Comparison of ENCODE assay signal across 32 cellular contexts in genomic region chr14:94093418-94093817, GRCh38.
"Had no signal": no experiment of that assay in that cellular context is flagged by ENCODE, and none has a peak within 500 bp of the region (broad histone marks: within the 10 kb centered on the region; RNA-seq: fewer than 3 reads in every experiment).

No MANE protein-coding gene starts in this region.

- H3K27ac Mint-ChIP-seq: naive thymus-derived CD4-positive, alpha-beta T cell; natural killer cell; nephron; neural progenitor cell; progenitor cell of endocrine pancreas; stimulated activated memory B cell treated with anti-CD40 and anti-IgM and Interleukin-4, amounts not matched to agents 10 μg/mL and 1 μg/mL and 100 μg/mL, for 72 hours; stimulated activated naive CD8-positive, alpha-beta T cell treated with anti-CD3 and anti-CD28 coated beads, Interleukin-15, amount 100 ng/mL, for 72 hours; type B pancreatic cell had no signal

- H3K9me3 Mint-ChIP-seq: naive thymus-derived CD4-positive, alpha-beta T cell; natural killer cell; nephron; neural progenitor cell; stimulated activated memory B cell treated with anti-CD40 and anti-IgM and Interleukin-4, amounts not matched to agents 10 μg/mL and 1 μg/mL and 100 μg/mL, for 72 hours; stimulated activated naive CD8-positive, alpha-beta T cell treated with anti-CD3 and anti-CD28 coated beads, Interleukin-15, amount 100 ng/mL, for 72 hours; type B pancreatic cell had no signal

- H3K4me3 ChIP-seq: neural progenitor cell, ovary, psoas muscle, skin epidermis, smooth muscle cell, spleen, suprapubic skin, testis, tibial artery, transverse colon, upper lobe of right lung, uterus had no signal

- H2AFZ ChIP-seq: neural progenitor cell, parathyroid adenoma had no signal

- H3K27me3 Mint-ChIP-seq: naive thymus-derived CD4-positive, alpha-beta T cell; progenitor cell of endocrine pancreas; stimulated activated memory B cell treated with anti-CD40 and anti-IgM and Interleukin-4, amounts not matched to agents 10 μg/mL and 1 μg/mL and 100 μg/mL, for 72 hours; stimulated activated naive CD8-positive, alpha-beta T cell treated with anti-CD3 and anti-CD28 coated beads, Interleukin-15, amount 100 ng/mL, for 72 hours; type B pancreatic cell had no signal

- H3K79me2 ChIP-seq: parathyroid adenoma had no signal

- H3K27me3 ChIP-seq: neural progenitor cell, ovary, spleen, suprapubic skin, testis, tibial artery, transverse colon, upper lobe of right lung, uterus had no signal

- H3K4me1 ChIP-seq: parathyroid adenoma, psoas muscle, spleen, testis, tibial artery, transverse colon, upper lobe of right lung, uterus had no signal

- H3K9me3 ChIP-seq: ovary, psoas muscle, spleen, suprapubic skin, testis, tibial artery, transverse colon, upper lobe of right lung, uterus had no signal

- H3K4me2 ChIP-seq: neural progenitor cell, smooth muscle cell had no signal

- DNase-seq: naive thymus-derived CD4-positive, alpha-beta T cell; natural killer cell; occipital lobe; ovary; posterior cingulate gyrus; psoas muscle; right cardiac atrium; spleen; stimulated activated CD4-positive, alpha-beta T cell treated with anti-CD3 and anti-CD28 coated beads, Interleukin-12 subunit alpha, Interleukin-12 subunit beta, amount 100 ng/mL, for 4 hours; stimulated activated CD4-positive, alpha-beta T cell treated with anti-CD3 and anti-CD28 coated beads, Interleukin-1b, Interleukin-23, amount 100 ng/mL, for 48 hours; stimulated activated CD4-positive, alpha-beta T cell treated with anti-CD3 and anti-CD28 coated beads, Interleukin-4, amount 100 ng/mL, for 1 hour; stimulated activated CD4-positive, alpha-beta T cell treated with anti-CD3 and anti-CD28 coated beads, Interleukin-4, amount 100 ng/mL, for 4 hours; stimulated activated CD8-positive, alpha-beta memory T cell treated with anti-CD3 and anti-CD28 coated beads, Interleukin-4, amount 100 ng/mL, for 48 hours; stimulated activated naive CD4-positive, alpha-beta T cell; stimulated activated naive CD8-positive, alpha-beta T cell treated with anti-CD3 and anti-CD28 coated beads, Interleukin-15, amount 100 ng/mL, for 72 hours; stimulated activated naive CD8-positive, alpha-beta T cell treated with anti-CD3 and anti-CD28 coated beads, Interleukin-15, Interleukin-2, amounts not matched to agents 100 U/mL and 50 U/mL, for 24 hours; substantia nigra; testis; tibial artery; transverse colon; upper lobe of right lung; uterus had no signal

- H3K36me3 ChIP-seq: neural progenitor cell, ovary, suprapubic skin, tibial artery, transverse colon, upper lobe of right lung, uterus had no signal

- H3K36me3 Mint-ChIP-seq: natural killer cell had no signal

- ATAC-seq: naive thymus-derived CD4-positive, alpha-beta T cell; natural killer cell; psoas muscle; right cardiac atrium; sciatic nerve; stimulated activated memory B cell treated with anti-CD40 and anti-IgM and Interleukin-4, amounts not matched to agents 10 μg/mL and 1 μg/mL and 100 μg/mL, for 72 hours; stimulated activated naive CD8-positive, alpha-beta T cell treated with anti-CD3 and anti-CD28 coated beads, Interleukin-15, amount 100 ng/mL, for 72 hours; stimulated activated naive CD8-positive, alpha-beta T cell treated with anti-CD3 and anti-CD28 coated beads, Interleukin-15, Interleukin-2, amounts not matched to agents 100 U/mL and 50 U/mL, for 24 hours; upper lobe of right lung had no signal

- H3K4me3 Mint-ChIP-seq: naive thymus-derived CD4-positive, alpha-beta T cell; natural killer cell; nephron; neural progenitor cell; stimulated activated memory B cell treated with anti-CD40 and anti-IgM and Interleukin-4, amounts not matched to agents 10 μg/mL and 1 μg/mL and 100 μg/mL, for 72 hours; stimulated activated naive CD8-positive, alpha-beta T cell treated with anti-CD3 and anti-CD28 coated beads, Interleukin-15, amount 100 ng/mL, for 72 hours; type B pancreatic cell had no signal

- H3K4me1 Mint-ChIP-seq: naive thymus-derived CD4-positive, alpha-beta T cell; natural killer cell; nephron; neural progenitor cell; stimulated activated memory B cell treated with anti-CD40 and anti-IgM and Interleukin-4, amounts not matched to agents 10 μg/mL and 1 μg/mL and 100 μg/mL, for 72 hours; stimulated activated naive CD8-positive, alpha-beta T cell treated with anti-CD3 and anti-CD28 coated beads, Interleukin-15, amount 100 ng/mL, for 72 hours had no signal

- H3K27ac ChIP-seq: ovary, parathyroid adenoma, psoas muscle, skin epidermis, spleen, suprapubic skin, testis, tibial artery, transverse colon, upper lobe of right lung, uterus had no signal

- H3K9ac ChIP-seq: neural progenitor cell, parathyroid adenoma had no signal
